ENCODE assay signal across 9 cellular contexts in genomic region chr15:41870689-41871081, GRCh38.
DNase-seq lines count a peak whose midpoint lies in the region; ATAC-seq and TF ChIP-seq lines count a peak whose summit lies in the region.
"Had no signal": no experiment of that assay in that cellular context is flagged by ENCODE, and none has a peak within 500 bp of the region (broad histone marks: within the 10 kb centered on the region; RNA-seq: fewer than 3 reads in every experiment).

No MANE protein-coding gene starts in this region.

- H3K4me3 ChIP-seq in choroid plexus epithelial cell (ENCODE audit: low read depth, low read length): no peak overlapping the region
- H3K4me3 ChIP-seq: thoracic aorta had no signal

- DNase-seq in HCEC 1CT (peak; percentile 84), choroid plexus epithelial cell (ENCODE audit: low read depth) (peak; percentile 84), NCI-H2171 (lab: John Stamatoyannopoulos, UW) (no peak)
- DNase-seq in activated CD4-positive, alpha-beta T cell treated with anti-CD3 and anti-CD28 coated beads, Interleukin-2, amount 50 U/mL, for 1 hour: peak; percentile 43
- DNase-seq in stimulated activated CD4-positive, alpha-beta T cell treated with anti-CD3 and anti-CD28 coated beads, Interleukin-12 subunit alpha, Interleukin-12 subunit beta, amount 100 ng/mL, for 48 hours (ENCODE audit: low read depth in 2 of 3, low spot score in 1 of 3): peak; percentile 39 to 62 (median 55)

- no peak for ATAC-seq in HG03135 (IDR thresholded peaks at IDR 0.05; ENCODE audit: unreplicated experiment)
- no peak for ATAC-seq in HG03280 (IDR thresholded peaks at IDR 0.05; ENCODE audit: unreplicated experiment)
- ATAC-seq in GM21526 (IDR thresholded peaks at IDR 0.05; ENCODE audit: low FRiP score, unreplicated experiment): no peak

- TF ChIP-seq CTCF in choroid plexus epithelial cell (conservative IDR thresholded peaks at IDR 0.05; ENCODE audit: low read depth, low read length): no peak
